8 cellular contexts compared by ENCODE assay signal in genomic region chr7:111138196-111138569, GRCh38. TPM values are rescaled to one million over a fixed set of nuclear protein-coding genes. Genes with fewer than 3 reads are reported as not detected.
DNase-seq lines count a peak whose midpoint lies in the region; ATAC-seq and TF ChIP-seq lines count a peak whose summit lies in the region.

No MANE protein-coding gene starts in this region.

- no peaks in the 10 kb centered on the region for H3K9me2 ChIP-seq in OCI-LY7 (ENCODE audit: insufficient read depth, low read length)

- peaks cover 0 to 2% of the 10 kb centered on the region in 2 donors for H3K9me3 Mint-ChIP-seq in activated T-cell treated with anti-CD3 and anti-CD28 coated beads, Interleukin-2, amount 50 U/mL, for 72 hours

- no peaks in the 10 kb centered on the region for H3K9me3 ChIP-seq in OCI-LY7 (ENCODE audit: low read length)

- H3K4me3 Mint-ChIP-seq in activated T-cell treated with anti-CD3 and anti-CD28 coated beads, Interleukin-2, amount 50 U/mL, for 72 hours = peak overlapping the region; percentile 82 to 91

- CTCF ChIA-PET in OCI-LY7 (lab: Charles Lee; ENCODE audit: unreplicated experiment) = no interaction called here

- no peak overlapping the region for H3K27ac ChIP-seq in OCI-LY7 (ENCODE audit: low read depth, low read length, poor library complexity, severe bottlenecking)

- H2AFZ ChIP-seq in OCI-LY7 (ENCODE audit: low read length) = no peak overlapping the region

- no peaks in the 10 kb centered on the region for H3K36me3 ChIP-seq in OCI-LY7 (ENCODE audit: insufficient read depth, low read length)

- H3K27me3 Mint-ChIP-seq in activated T-cell treated with anti-CD3 and anti-CD28 coated beads, Interleukin-2, amount 50 U/mL, for 72 hours (ENCODE audit: low read depth) = no peaks in the 10 kb centered on the region

- peak overlapping the region; percentile 98 for H3K27ac Mint-ChIP-seq in activated T-cell treated with anti-CD3 and anti-CD28 coated beads, Interleukin-2, amount 50 U/mL, for 72 hours

- no peaks in the 10 kb centered on the region for H3K79me2 ChIP-seq in OCI-LY7 (ENCODE audit: insufficient read depth, low read depth, low read length)

- H4K20me1 ChIP-seq in OCI-LY7 (ENCODE audit: insufficient read depth, low read length) = no peaks in the 10 kb centered on the region

- no peak overlapping the region for H3K4me3 ChIP-seq in OCI-LY7 (ENCODE audit: low read depth, low read length, poor library complexity, severe bottlenecking)

- peaks cover 46% of the 10 kb centered on the region for H3K4me1 Mint-ChIP-seq in activated T-cell treated with anti-CD3 and anti-CD28 coated beads, Interleukin-2, amount 50 U/mL, for 72 hours (ENCODE audit: low read depth)

- POLR2A ChIA-PET in OCI-LY7 (lab: Charles Lee) = interaction anchor here (0.6 to 1.8 kb wide), 4 partner anchors 12 to 94 kb away, joined by 3 to 6 read pairs (median 4); no protein-coding TSS in a partner anchor

- no peaks in the 10 kb centered on the region for H3K4me1 ChIP-seq in OCI-LY7 (ENCODE audit: insufficient read depth, low read length, poor library complexity, severe bottlenecking)

- DNase-seq in OCI-LY7 (ENCODE audit: low spot score) (no peak), glomerular visceral epithelial cell (ENCODE audit: extremely low spot score) (peak; percentile 45), sciatic nerve (ENCODE audit: low spot score) (no peak), NCI-H1930 (lab: John Stamatoyannopoulos, UW) (no peak)
- peak; percentile 73 to 78 for DNase-seq in activated T-cell treated with anti-CD3 and anti-CD28 coated beads, Interleukin-2, amount 50 U/mL, for 72 hours
- peak; percentile 23 to 58 (median 35) for DNase-seq in stimulated activated CD4-positive, alpha-beta T cell treated with anti-CD3 and anti-CD28 coated beads, TNF-alpha, amount 100 ng/mL, for 24 hours (ENCODE audit: low read depth in 3 of 3)

- ATAC-seq in GM18858 (IDR thresholded peaks at IDR 0.05; ENCODE audit: unreplicated experiment) (peak; percentile 95), HG02870 (IDR thresholded peaks at IDR 0.05; ENCODE audit: unreplicated experiment) (peak; percentile 98), sciatic nerve (no peak)
- peak; percentile 96 to 97 for ATAC-seq in activated T-cell treated with anti-CD3 and anti-CD28 coated beads, Interleukin-2, amount 50 U/mL, for 72 hours (replicated peaks in 1 of 2)

- intact Hi-C loops in OCI-LY7 (cut with micrococcal nuclease; ENCODE audit: unreplicated experiment) (no loop called here), sciatic nerve (cut with DNase I) (no loop called here)

- no peak for TF ChIP-seq CTCF in OCI-LY7 (conservative IDR thresholded peaks at IDR 0.05; ENCODE audit: low read length)

- BruUV-seq in OCI-LY7 (replicated peaks; lab: Mats Ljungman, UMichigan) = no TSS peak

- no peaks in the 10 kb centered on the region for H3K36me3 Mint-ChIP-seq in activated T-cell treated with anti-CD3 and anti-CD28 coated beads, Interleukin-2, amount 50 U/mL, for 72 hours (ENCODE audit: insufficient read depth in 2 of 2)

- H3K4me2 ChIP-seq in OCI-LY7 (ENCODE audit: low read length) = 0 out of 2 replicates have a peak overlapping the region, but pooled peaks have one; percentile 5

RNA-seq across cellular contexts. Expression of gene LRRN3, which starts 47.3 kb away (rescaled TPM):
- not detected in 2 replicates for total RNA-seq in OCI-LY7 (2014; rRNA removed; shearing (Covaris generic))
- total RNA-seq in OCI-LY7 (2022) = not detected in 2 replicates
- 10 to 100 TPM; 15.3 to 24.0 TPM for total RNA-seq in activated T-cell treated with anti-CD3 and anti-CD28 coated beads, Interleukin-2, amount 50 U/mL, for 72 hours
- total RNA-seq in sciatic nerve = 0.31 TPM

Comparison
In these comparisons a context has a peak if more than half of its experiments do, and no peak if none do; other contexts are left out.
1. DNase-seq: peak in activated T-cell treated with anti-CD3 and anti-CD28 coated beads, Interleukin-2, amount 50 U/mL, for 72 hours (2 of 2), glomerular visceral epithelial cell (single experiment) and stimulated activated CD4-positive, alpha-beta T cell treated with anti-CD3 and anti-CD28 coated beads, TNF-alpha, amount 100 ng/mL, for 24 hours (3 of 3); none in OCI-LY7 (single experiment), sciatic nerve (single experiment) and NCI-H1930 (0 of 2).
2. RNA of gene LRRN3, which starts 47.3 kb away (total RNA-seq): 15.3 to 24.0 TPM in activated T-cell treated with anti-CD3 and anti-CD28 coated beads, Interleukin-2, amount 50 U/mL, for 72 hours; 0.31 TPM in sciatic nerve (single experiment) and not detected in OCI-LY7; every median in the first group is over 10 times any median in the second.